In the genomic region with DNA sequence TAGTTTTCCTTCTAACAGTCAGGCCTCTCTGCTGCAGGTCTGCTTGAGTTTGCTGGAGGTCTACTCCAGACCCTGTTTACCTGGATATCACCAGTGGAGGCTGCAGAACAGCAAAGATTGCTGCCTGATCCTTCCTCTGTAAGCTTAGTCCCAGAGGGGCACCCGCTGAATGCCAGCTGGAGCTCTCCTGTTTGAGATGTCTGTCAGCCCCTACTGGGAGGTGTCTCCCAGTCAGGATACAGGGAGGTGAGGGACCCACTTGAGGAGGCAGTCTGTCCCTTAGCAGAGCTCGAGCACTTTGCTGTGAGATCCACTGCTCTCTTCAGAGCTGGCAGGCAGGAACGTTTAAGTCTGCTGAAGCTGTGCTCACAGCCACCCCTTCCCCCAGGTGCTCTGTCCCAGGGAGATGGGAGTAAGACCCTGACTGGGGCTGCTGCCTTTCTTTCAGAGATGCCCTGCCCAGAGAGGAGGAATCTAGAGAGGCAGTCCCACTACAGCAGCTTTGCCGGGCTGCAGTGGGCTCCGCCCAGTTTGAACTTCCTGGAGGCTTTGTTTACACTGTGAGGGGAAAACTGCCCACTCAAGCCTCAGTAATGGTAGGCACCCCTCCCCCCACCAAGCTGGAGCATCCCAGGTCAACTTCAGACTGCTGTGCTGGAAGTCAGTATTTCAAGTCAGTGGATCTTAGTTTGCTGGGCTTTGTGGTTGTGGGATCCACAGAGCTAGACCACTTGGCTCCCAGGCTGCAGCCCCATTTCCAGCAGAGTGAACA, we compare ENCODE assay signal across 8 cellular contexts.
DNase-seq lines count a peak whose midpoint lies in the region; ATAC-seq and TF ChIP-seq lines count a peak whose summit lies in the region.
"Not testable (repeated sequence)": the region's sequence is repeated elsewhere in the genome, so short reads cannot be mapped to it uniquely, and the experiment has no call there.

No MANE protein-coding gene starts in this region.

- not testable (repeated sequence) for H3K79me2 ChIP-seq in smooth muscle cell (ENCODE audit: low read depth)

- H3F3A ChIP-seq in smooth muscle cell (ENCODE audit: low read depth): not testable (repeated sequence)

- DNase-seq in DMS153 (lab: John Stamatoyannopoulos, UW) (peak; percentile 27), NCI-H524 (lab: John Stamatoyannopoulos, UW) (peak; percentile 10 to 56), WERI-Rb-1 (peak; percentile 28), heart left ventricle (peak in 4 of 5 donors; percentile 33 to 63 (median 47)), islet precursor cell (peak; percentile 83), nephron progenitor cell (peak; percentile 33)
- DNase-seq in smooth muscle cell (lab: John Stamatoyannopoulos, UW; ENCODE audit: unreplicated experiment): not testable (repeated sequence)

- peaks cover 48% of the 10 kb centered on the region for H3K4me1 Mint-ChIP-seq in nephron progenitor cell

- intact Hi-C loops in heart left ventricle (cut with DNase I): not testable (repeated sequence)

- H3K4me3 ChIP-seq in HUES6 (ENCODE audit: low read depth, low read length): peak overlapping the region; percentile 31
- not testable (repeated sequence) for H3K4me3 ChIP-seq in WERI-Rb-1 (ENCODE audit: low read depth, low read length); heart left ventricle; smooth muscle cell

- ATAC-seq in heart left ventricle: not testable (repeated sequence)

- not testable (repeated sequence) for TF ChIP-seq POLR2A in heart left ventricle (IDR thresholded peaks at IDR 0.05)

- H3K4me3 Mint-ChIP-seq in nephron progenitor cell: peak overlapping the region; percentile 7

- peaks cover 45% of the 10 kb centered on the region for H3K4me1 ChIP-seq in HUES6 (ENCODE audit: control insufficient read depth, insufficient read depth, low read length)
- peaks cover 0 to 38% (median 4%) of the 10 kb centered on the region in 12 donors for H3K4me1 ChIP-seq in heart left ventricle
- peaks cover 34% of the 10 kb centered on the region for H3K4me1 ChIP-seq in smooth muscle cell (ENCODE audit: low read depth)

- H3K27ac ChIP-seq in HUES6 (ENCODE audit: low read depth, low read length); smooth muscle cell (ENCODE audit: low read depth): not testable (repeated sequence)
- H3K27ac ChIP-seq in WERI-Rb-1: peak overlapping the region; percentile 8; the same call in 1 of the 2 replicates
- H3K27ac ChIP-seq in heart left ventricle: peak overlapping the region in 7 of 12 donors; percentile 16 to 73 (median 57)

- H3K4me2 ChIP-seq in smooth muscle cell: not testable (repeated sequence)

- peak overlapping the region; percentile 86 for H3K27ac Mint-ChIP-seq in nephron progenitor cell

- H2AFZ ChIP-seq in smooth muscle cell (ENCODE audit: low read depth): peak overlapping the region; percentile 50

- peaks cover 21% of the 10 kb centered on the region; the same call in 1 of the 2 replicates for H3K27me3 ChIP-seq in HUES6 (ENCODE audit: control insufficient read depth, insufficient read depth, low read length)
- H3K27me3 ChIP-seq in WERI-Rb-1 (ENCODE audit: insufficient read depth, low read depth, severe bottlenecking); heart left ventricle; smooth muscle cell (ENCODE audit: low read depth): not testable (repeated sequence)

- not testable (repeated sequence) for H3K36me3 Mint-ChIP-seq in nephron progenitor cell (ENCODE audit: low read depth)

- H3K36me3 ChIP-seq in HUES6 (ENCODE audit: control insufficient read depth, insufficient read depth, low read length); WERI-Rb-1; heart left ventricle; smooth muscle cell (ENCODE audit: low read depth): not testable (repeated sequence)

- peak overlapping the region; percentile 49 for H3K9ac ChIP-seq in HUES6 (ENCODE audit: low read length)
- not testable (repeated sequence) for H3K9ac ChIP-seq in smooth muscle cell (ENCODE audit: low read depth)

- WGBS in heart left ventricle, 4 donors: 54 to 100% (median 57%) methylated on average over 1 to 5 of the region's 5 CpGs
- 39% methylated on average over 5 of the region's 5 CpGs for WGBS in smooth muscle cell (ENCODE audit: low lambda C conversion rate)

- TF ChIP-seq CTCF in WERI-Rb-1 (IDR thresholded peaks at IDR 0.05; ENCODE audit: low read depth, low read length); heart left ventricle (IDR thresholded peaks at IDR 0.05); nephron progenitor cell (IDR thresholded peaks at IDR 0.05); smooth muscle cell (IDR thresholded peaks at IDR 0.05; ENCODE audit: borderline replicate concordance, insufficient read depth, poor library complexity, severe bottlenecking): not testable (repeated sequence)

- H3K9me3 Mint-ChIP-seq in nephron progenitor cell: not testable (repeated sequence)

- H3K9me3 ChIP-seq in HUES6 (ENCODE audit: control insufficient read depth, insufficient read depth, low read depth, low read length); WERI-Rb-1 (ENCODE audit: severe bottlenecking); heart left ventricle; smooth muscle cell (replicated peaks; ENCODE audit: low read depth): not testable (repeated sequence)

- H4K20me1 ChIP-seq in smooth muscle cell (ENCODE audit: low read depth): not testable (repeated sequence)

- H3K27me3 Mint-ChIP-seq in nephron progenitor cell (ENCODE audit: low read depth, poor library complexity): not testable (repeated sequence)
